ENCODE assay signal across 15 cellular contexts in the genomic region with DNA sequence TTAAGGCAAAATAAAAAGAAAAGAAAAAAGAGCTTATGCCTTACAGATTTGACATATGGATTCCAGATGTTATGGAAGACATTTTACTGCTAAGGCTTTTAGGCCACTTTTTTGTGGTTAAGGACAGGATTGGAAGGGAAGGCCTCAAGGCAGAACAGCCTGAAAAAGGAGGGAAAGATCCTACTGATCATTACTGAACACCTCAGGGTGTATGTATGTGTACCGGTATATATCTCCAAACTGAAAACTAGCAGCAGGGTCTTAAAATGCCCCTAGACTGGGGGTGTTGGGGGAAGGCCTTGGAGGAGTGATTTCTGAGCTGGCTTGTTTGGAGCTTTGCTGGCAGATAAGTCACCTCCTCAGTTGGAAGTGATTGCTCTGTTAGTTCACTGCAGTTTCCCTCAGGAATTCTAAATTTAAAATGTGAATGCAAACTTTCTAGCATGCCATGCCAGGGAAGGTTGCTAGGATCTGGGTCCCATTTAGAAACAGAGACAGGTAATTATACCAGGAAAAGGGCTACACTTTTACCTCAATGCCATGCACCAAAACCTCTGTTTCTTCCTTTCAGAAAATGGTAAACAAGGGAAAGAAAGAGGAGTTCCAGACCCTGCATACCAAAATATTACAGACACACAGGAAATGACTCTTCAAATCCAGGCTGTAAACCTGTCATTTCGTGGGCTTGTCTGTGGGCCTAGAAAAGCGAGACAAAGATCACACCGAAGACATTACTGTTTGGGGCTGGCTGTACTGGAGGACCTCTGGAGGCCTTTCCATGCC. TPM values are rescaled to one million over a fixed set of nuclear protein-coding genes. Genes with fewer than 3 reads are reported as not detected.
DNase-seq lines count a peak whose midpoint lies in the region; ATAC-seq, FAIRE-seq and TF ChIP-seq lines count a peak whose summit lies in the region.
"Had no signal": no experiment of that assay in that cellular context is flagged by ENCODE, and none has a peak within 500 bp of the region (broad histone marks: within the 10 kb centered on the region; RNA-seq: fewer than 3 reads in every experiment).

No MANE protein-coding gene starts in this region.

- no peaks in the 10 kb centered on the region for H3K9me3 Mint-ChIP-seq in CD8-positive, alpha-beta memory T cell

- H3K27ac Mint-ChIP-seq in CD8-positive, alpha-beta memory T cell: no peak overlapping the region
- H3K27ac Mint-ChIP-seq: activated CD8-positive, alpha-beta memory T cell treated with anti-CD3 and anti-CD28 coated beads, Interleukin-2, amount 10 ng/mL, durations not matched to agents 7 days and 5 days; T-helper 17 cell had no signal

- DNase-seq in H54 (ENCODE audit: insufficient read length, low spot score) (no peak), NCI-H226 (peak; percentile 39), fibroblast of lung (ENCODE audit: low read depth in 2 of 2) (peak; percentile 32 to 33), skeletal muscle cell (ENCODE audit: low read depth) (peak; percentile 47), NCI-H446 treated with DMSO at 0.1 percent for 48 hours (lab: John Stamatoyannopoulos, UW) (no peak)
- no peak for DNase-seq in CD8-positive, alpha-beta memory T cell
- DNase-seq: activated CD8-positive, alpha-beta memory T cell treated with anti-CD3 and anti-CD28 coated beads, Interleukin-2, amount 10 ng/mL, durations not matched to agents 7 days and 5 days; DMS53; mesendoderm; NCI-H2227 treated with DMSO at 0.1 percent for 48 hours; stimulated activated CD4-positive, alpha-beta T cell treated with anti-CD3 and anti-CD28 coated beads, Interleukin-12 subunit alpha, Interleukin-12 subunit beta, amount 100 ng/mL, for 4 hours; stimulated activated naive CD4-positive, alpha-beta T cell treated with Interleukin-2 at 50 U/mL for 16 hours; T-helper 17 cell had no signal

- H3K4me2 ChIP-seq in fibroblast of lung (ENCODE audit: extremely low read depth, insufficient read depth, low read length): peak overlapping the region; percentile 21

- TF ChIP-seq CTCF in fibroblast of lung (conservative IDR thresholded peaks at IDR 0.05 in 1 of 2, IDR thresholded peaks at IDR 0.05 in 1 of 2; ENCODE audit: low read depth in 1 of 2, low read length in 2 of 2): no peak

- peak; percentile 70 for FAIRE-seq in H54 (lab: Jason Lieb, UNC)

- H3K4me1 ChIP-seq in fibroblast of lung (ENCODE audit: control insufficient read depth, extremely low read depth, insufficient read depth, low read length): no peaks in the 10 kb centered on the region
- peaks cover 7% of the 10 kb centered on the region for H3K4me1 ChIP-seq in CD8-positive, alpha-beta memory T cell (ENCODE audit: insufficient read depth, low read length)

- no peaks in the 10 kb centered on the region for H3K79me2 ChIP-seq in fibroblast of lung (ENCODE audit: control insufficient read depth, insufficient read depth, low read length)

- H3K36me3 Mint-ChIP-seq in CD8-positive, alpha-beta memory T cell: peaks cover 0 to 1% (median under 1%) of the 10 kb centered on the region in 3 donors

- H3K4me3 ChIP-seq in fibroblast of lung (replicated peaks in 1 of 4; ENCODE audit: control extremely low read depth in 1 of 4, insufficient read depth in 1 of 4, low read depth in 3 of 4, low read length in 4 of 4) (no peak overlapping the region), skeletal muscle cell (ENCODE audit: low read depth, low read length) (no peak overlapping the region)
- no peak overlapping the region for H3K4me3 ChIP-seq in CD8-positive, alpha-beta memory T cell (ENCODE audit: low read length)

- no peak for TF ChIP-seq POLR2A in H54 (IDR thresholded peaks at IDR 0.05; ENCODE audit: low read depth, low read length)
- TF ChIP-seq POLR2A in GM18505 (IDR thresholded peaks at IDR 0.05; ENCODE audit: borderline replicate concordance, extremely low read depth, insufficient read depth, insufficient read length): no peak

- POLR2A ChIA-PET in CD8-positive, alpha-beta memory T cell (lab: Charles Lee): no interaction called here

- H3K4me3 Mint-ChIP-seq in CD8-positive, alpha-beta memory T cell: no peak overlapping the region
- H3K4me3 Mint-ChIP-seq: activated CD8-positive, alpha-beta memory T cell treated with anti-CD3 and anti-CD28 coated beads, Interleukin-2, amount 10 ng/mL, durations not matched to agents 7 days and 5 days; T-helper 17 cell had no signal

- peak overlapping the region; percentile 65 for H2AFZ ChIP-seq in fibroblast of lung (ENCODE audit: low read length)

- no peaks in the 10 kb centered on the region for H3K27me3 ChIP-seq in fibroblast of lung (ENCODE audit: control insufficient read depth, insufficient read depth, low read length)
- H3K27me3 ChIP-seq in CD8-positive, alpha-beta memory T cell (ENCODE audit: insufficient read depth, low read length, poor library complexity, severe bottlenecking): no peaks in the 10 kb centered on the region

- H3K27me3 Mint-ChIP-seq in CD8-positive, alpha-beta memory T cell: no peaks in the 10 kb centered on the region
- H3K27me3 Mint-ChIP-seq: activated CD8-positive, alpha-beta memory T cell treated with anti-CD3 and anti-CD28 coated beads, Interleukin-2, amount 10 ng/mL, durations not matched to agents 7 days and 5 days; T-helper 17 cell had no signal

- CTCF ChIA-PET in CD8-positive, alpha-beta memory T cell (lab: Charles Lee): interaction anchor here (0.7 to 1.6 kb wide), 3 partner anchors 9 to 300 kb away, joined by 4 to 9 read pairs (median 6); no protein-coding TSS in a partner anchor

- no peak overlapping the region for H3K27ac ChIP-seq in fibroblast of lung (ENCODE audit: insufficient read depth, low read length)
- no peak overlapping the region for H3K27ac ChIP-seq in CD8-positive, alpha-beta memory T cell (ENCODE audit: low read depth, low read length)

- no peaks in the 10 kb centered on the region for H3K36me3 ChIP-seq in fibroblast of lung (ENCODE audit: control insufficient read depth, insufficient read depth, low read length)
- no peaks in the 10 kb centered on the region for H3K36me3 ChIP-seq in CD8-positive, alpha-beta memory T cell (ENCODE audit: insufficient read depth, low read length)

- no peak overlapping the region for H3K9ac ChIP-seq in fibroblast of lung (ENCODE audit: insufficient read depth, low read length)

- peaks cover 1 to 12% (median 10%) of the 10 kb centered on the region in 3 donors for H3K4me1 Mint-ChIP-seq in CD8-positive, alpha-beta memory T cell

- no peaks in the 10 kb centered on the region for H3K9me3 ChIP-seq in fibroblast of lung (ENCODE audit: control insufficient read depth, insufficient read depth, low read depth, low read length)
- H3K9me3 ChIP-seq in CD8-positive, alpha-beta memory T cell (ENCODE audit: low read length): no peaks in the 10 kb centered on the region

- H4K20me1 ChIP-seq in fibroblast of lung (ENCODE audit: control insufficient read depth, extremely low read depth, insufficient read depth, low read length): no peaks in the 10 kb centered on the region

- no peak for ATAC-seq in GM18505 (IDR thresholded peaks at IDR 0.05; ENCODE audit: unreplicated experiment)
- ATAC-seq in HG03097 (IDR thresholded peaks at IDR 0.05; ENCODE audit: low FRiP score, unreplicated experiment): no peak
- ATAC-seq: activated CD8-positive, alpha-beta memory T cell treated with anti-CD3 and anti-CD28 coated beads, Interleukin-2, amount 10 ng/mL, durations not matched to agents 7 days and 5 days; T-helper 17 cell had no signal

RNA-seq across cellular contexts. Expression of a gene that starts 15.0 kb away (rescaled TPM):
- total RNA-seq in fibroblast of lung: 10.0 and 11.4 TPM in 2 replicates
- 16.4 and 24.7 TPM in 2 replicates for polyA plus RNA-seq in fibroblast of lung
- 17.1 and 25.7 TPM in 2 replicates for polyA plus RNA-seq in fibroblast of lung (2012)
- 3.0 and 26.7 TPM in 2 replicates for polyA minus RNA-seq in fibroblast of lung (ENCODE audit: low replicate concordance)
- 10 to 100 TPM; 27.7 to 29.3 TPM for total RNA-seq in CD8-positive, alpha-beta memory T cell
- polyA plus RNA-seq in CD8-positive, alpha-beta memory T cell: 22.1 TPM

RNA-seq across cellular contexts. Expression of a gene that starts 32.0 kb away (rescaled TPM):
- 21.3 and 30.2 TPM in 2 replicates for total RNA-seq in fibroblast of lung
- polyA plus RNA-seq in fibroblast of lung: 18.8 and 20.1 TPM in 2 replicates
- polyA plus RNA-seq in fibroblast of lung (2012): 20.1 and 20.2 TPM in 2 replicates
- 13.4 and 17.8 TPM in 2 replicates for polyA minus RNA-seq in fibroblast of lung (ENCODE audit: low replicate concordance)
- total RNA-seq in CD8-positive, alpha-beta memory T cell: 10 to 100 TPM; 21.9 to 27.1 TPM
- polyA plus RNA-seq in CD8-positive, alpha-beta memory T cell: 21.6 TPM

RNA-seq across cellular contexts. Expression of a gene that starts 43.6 kb away (rescaled TPM):
- 7.4 TPM in 2 replicates for total RNA-seq in fibroblast of lung
- polyA plus RNA-seq in fibroblast of lung: 2.9 and 3.6 TPM in 2 replicates
- 1.3 and 1.8 TPM in 2 replicates for polyA plus RNA-seq in fibroblast of lung (2012)
- 2.6 and 4.5 TPM in 2 replicates for polyA minus RNA-seq in fibroblast of lung (ENCODE audit: low replicate concordance)
- 1 to 10 TPM; 2.8 to 3.3 TPM for total RNA-seq in CD8-positive, alpha-beta memory T cell
- polyA plus RNA-seq in CD8-positive, alpha-beta memory T cell: 1.7 TPM

Comparison
In these comparisons a context has a peak if more than half of its experiments do, and no peak if none do; other contexts are left out.
1. DNase-seq: peak in NCI-H226 (single experiment), fibroblast of lung (2 of 2) and skeletal muscle cell (single experiment); none in H54 (single experiment), CD8-positive, alpha-beta memory T cell (0 of 5) and NCI-H446 treated with DMSO at 0.1 percent for 48 hours (single experiment).